In the genomic region with DNA sequence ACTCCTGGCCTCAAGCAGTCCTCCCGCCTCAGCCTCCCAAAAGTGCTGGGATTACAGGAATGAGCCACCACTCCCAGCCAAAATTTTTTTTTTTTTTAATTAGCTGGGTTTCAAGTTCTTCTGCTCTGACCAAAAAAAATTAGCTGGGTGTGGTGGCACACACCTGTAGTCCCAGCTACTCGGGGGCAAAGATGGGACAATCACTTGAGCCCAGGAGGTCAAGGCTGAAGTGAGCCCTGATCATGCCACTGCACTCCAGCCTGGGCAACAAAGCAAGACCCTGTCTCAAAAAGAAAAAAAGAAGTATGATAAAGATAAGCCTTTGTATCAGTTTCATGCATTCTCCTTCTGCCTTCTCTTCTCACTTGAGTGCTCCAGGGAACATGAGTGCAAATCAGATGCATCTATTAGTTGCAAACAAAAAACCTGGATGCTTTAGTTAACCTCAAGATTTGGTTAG, we compare ENCODE assay signal across 12 cellular contexts. TPM values are rescaled to one million over a fixed set of nuclear protein-coding genes. Genes with fewer than 3 reads are reported as not detected.
DNase-seq lines count a peak whose midpoint lies in the region; ATAC-seq and TF ChIP-seq lines count a peak whose summit lies in the region.
"Had no signal": no experiment of that assay in that cellular context is flagged by ENCODE, and none has a peak within 500 bp of the region (broad histone marks: within the 10 kb centered on the region; RNA-seq: fewer than 3 reads in every experiment).

No MANE protein-coding gene starts in this region.

- peak overlapping the region; percentile 62 for H3K27ac Mint-ChIP-seq in activated CD4-positive, alpha-beta memory T cell treated with anti-CD3 and anti-CD28 coated beads, Interleukin-2, amount 10 ng/mL, durations not matched to agents 7 days and 5 days
- no peak overlapping the region for H3K27ac Mint-ChIP-seq in activated CD4-positive, alpha-beta memory T cell treated with anti-CD3 and anti-CD28 coated beads for 36 hours
- H3K27ac Mint-ChIP-seq in stimulated activated memory B cell treated with anti-CD40 and anti-IgM and Interleukin-4, amounts not matched to agents 10 μg/mL and 1 μg/mL and 100 μg/mL, for 72 hours: peak overlapping the region; percentile 91

- WGBS in gastroesophageal sphincter (ENCODE audit: low coverage in 1 of 2), 2 donors: 100% methylated on average over 1 of the region's 2 CpGs

- H3K27ac ChIP-seq in RWPE2 (ENCODE audit: poor library complexity, severe bottlenecking): peak overlapping the region; percentile 86
- H3K27ac ChIP-seq in gastroesophageal sphincter: peak overlapping the region in 3 of 4 donors; percentile 85 to 89 (median 85)

- DNase-seq in activated CD4-positive, alpha-beta memory T cell treated with anti-CD3 and anti-CD28 coated beads, Interleukin-2, amount 10 ng/mL, durations not matched to agents 7 days and 5 days: no peak
- DNase-seq in activated CD4-positive, alpha-beta memory T cell treated with anti-CD3 and anti-CD28 coated beads for 36 hours: no peak
- DNase-seq in RWPE2 (ENCODE audit: low spot score) (no peak), left lobe of liver (ENCODE audit: low spot score) (no peak)
- no peak for DNase-seq in stimulated activated naive CD4-positive, alpha-beta T cell treated with Interleukin-2 at 50 U/mL for 16 hours (lab: John Stamatoyannopoulos, UW)
- DNase-seq: activated CD4-positive, alpha-beta T cell treated with anti-CD3 and anti-CD28 coated beads, Interleukin-2, amount 50 U/mL, for 1 hour; kidney glomerular epithelial cell; NCI-H446; SIG-M5 had no signal

- TF ChIP-seq CTCF in RWPE2 (IDR thresholded peaks at IDR 0.05; ENCODE audit: poor library complexity, severe bottlenecking): no peak
- no peak for TF ChIP-seq CTCF in gastroesophageal sphincter (IDR thresholded peaks at IDR 0.05)

- H3K4me3 ChIP-seq in RWPE2 (ENCODE audit: severe bottlenecking) (no peak overlapping the region), gastroesophageal sphincter (no peak overlapping the region)

- H3K27me3 Mint-ChIP-seq in activated CD4-positive, alpha-beta memory T cell treated with anti-CD3 and anti-CD28 coated beads, Interleukin-2, amount 10 ng/mL, durations not matched to agents 7 days and 5 days: no peaks in the 10 kb centered on the region
- H3K27me3 Mint-ChIP-seq in activated CD4-positive, alpha-beta memory T cell treated with anti-CD3 and anti-CD28 coated beads for 36 hours: no peaks in the 10 kb centered on the region
- H3K27me3 Mint-ChIP-seq in stimulated activated memory B cell treated with anti-CD40 and anti-IgM and Interleukin-4, amounts not matched to agents 10 μg/mL and 1 μg/mL and 100 μg/mL, for 72 hours: no peaks in the 10 kb centered on the region

- CTCF ChIA-PET in activated CD4-positive, alpha-beta memory T cell treated with anti-CD3 and anti-CD28 coated beads, Interleukin-2, amount 10 ng/mL, durations not matched to agents 7 days and 5 days (lab: Charles Lee): interaction anchor here (7.4 kb wide), 1 partner anchor 30 kb away, joined by 87 read pairs; a partner anchor contains a TSS
- CTCF ChIA-PET in activated CD4-positive, alpha-beta memory T cell treated with anti-CD3 and anti-CD28 coated beads for 36 hours (lab: Charles Lee): interaction anchor here (0.6 to 6.5 kb wide), 2 partner anchors 30 to 49 kb away, joined by 3 to 54 read pairs; a partner anchor contains a TSS

- no peaks in the 10 kb centered on the region for H3K9me3 Mint-ChIP-seq in activated CD4-positive, alpha-beta memory T cell treated with anti-CD3 and anti-CD28 coated beads, Interleukin-2, amount 10 ng/mL, durations not matched to agents 7 days and 5 days
- H3K9me3 Mint-ChIP-seq in activated CD4-positive, alpha-beta memory T cell treated with anti-CD3 and anti-CD28 coated beads for 36 hours: no peaks in the 10 kb centered on the region
- no peaks in the 10 kb centered on the region for H3K9me3 Mint-ChIP-seq in stimulated activated memory B cell treated with anti-CD40 and anti-IgM and Interleukin-4, amounts not matched to agents 10 μg/mL and 1 μg/mL and 100 μg/mL, for 72 hours

- TF ChIP-seq POLR2A in gastroesophageal sphincter (IDR thresholded peaks at IDR 0.05): no peak

- H3K4me1 ChIP-seq in RWPE2 (ENCODE audit: insufficient read depth, poor library complexity, severe bottlenecking) (peaks cover 23% of the 10 kb centered on the region), gastroesophageal sphincter (peaks cover 0 to 50% (median 20%) of the 10 kb centered on the region in 3 donors)

- peaks cover 7% of the 10 kb centered on the region for H3K36me3 Mint-ChIP-seq in activated CD4-positive, alpha-beta memory T cell treated with anti-CD3 and anti-CD28 coated beads, Interleukin-2, amount 10 ng/mL, durations not matched to agents 7 days and 5 days (ENCODE audit: low read depth)
- no peaks in the 10 kb centered on the region for H3K36me3 Mint-ChIP-seq in activated CD4-positive, alpha-beta memory T cell treated with anti-CD3 and anti-CD28 coated beads for 36 hours
- peaks cover 6% of the 10 kb centered on the region for H3K36me3 Mint-ChIP-seq in stimulated activated memory B cell treated with anti-CD40 and anti-IgM and Interleukin-4, amounts not matched to agents 10 μg/mL and 1 μg/mL and 100 μg/mL, for 72 hours

- no peaks in the 10 kb centered on the region for H3K9me3 ChIP-seq in RWPE2 (ENCODE audit: severe bottlenecking)
- no peaks in the 10 kb centered on the region for H3K9me3 ChIP-seq in gastroesophageal sphincter

- intact Hi-C loops in activated CD4-positive, alpha-beta memory T cell treated with anti-CD3 and anti-CD28 coated beads for 36 hours (cut with micrococcal nuclease): no loop called here

- peaks cover 15% of the 10 kb centered on the region for H3K36me3 ChIP-seq in RWPE2 (ENCODE audit: low read depth)
- no peaks in the 10 kb centered on the region for H3K36me3 ChIP-seq in gastroesophageal sphincter

- no peaks in the 10 kb centered on the region for H3K27me3 ChIP-seq in RWPE2 (ENCODE audit: insufficient read depth, poor library complexity, severe bottlenecking)
- no peaks in the 10 kb centered on the region for H3K27me3 ChIP-seq in gastroesophageal sphincter

- POLR2A ChIA-PET in activated CD4-positive, alpha-beta memory T cell treated with anti-CD3 and anti-CD28 coated beads, Interleukin-2, amount 10 ng/mL, durations not matched to agents 7 days and 5 days (lab: Charles Lee): interaction anchor here (0.6 to 7.3 kb wide), 5 partner anchors 9 to 594 kb away, joined by 3 to 84 read pairs (median 7); a partner anchor contains a TSS
- POLR2A ChIA-PET in activated CD4-positive, alpha-beta memory T cell treated with anti-CD3 and anti-CD28 coated beads for 36 hours (lab: Charles Lee): interaction anchor here (1.4 kb wide), 1 partner anchor 30 kb away, joined by 5 read pairs; a partner anchor contains a TSS

- no peak for ATAC-seq in RWPE2 (ENCODE audit: low read depth)
- ATAC-seq in gastroesophageal sphincter: no peak
- no peak for ATAC-seq in stimulated activated memory B cell treated with anti-CD40 and anti-IgM and Interleukin-4, amounts not matched to agents 10 μg/mL and 1 μg/mL and 100 μg/mL, for 72 hours
- ATAC-seq in HG03469 (IDR thresholded peaks at IDR 0.05; ENCODE audit: unreplicated experiment): no peak
- no peak for ATAC-seq in left lobe of liver

- TF ChIP-seq EP300 in gastroesophageal sphincter (IDR thresholded peaks at IDR 0.05): no peak

- peak overlapping the region; percentile 89 for H3K4me3 Mint-ChIP-seq in activated CD4-positive, alpha-beta memory T cell treated with anti-CD3 and anti-CD28 coated beads, Interleukin-2, amount 10 ng/mL, durations not matched to agents 7 days and 5 days
- H3K4me3 Mint-ChIP-seq in activated CD4-positive, alpha-beta memory T cell treated with anti-CD3 and anti-CD28 coated beads for 36 hours: no peak overlapping the region
- no peak overlapping the region for H3K4me3 Mint-ChIP-seq in stimulated activated memory B cell treated with anti-CD40 and anti-IgM and Interleukin-4, amounts not matched to agents 10 μg/mL and 1 μg/mL and 100 μg/mL, for 72 hours

- peaks cover 61% of the 10 kb centered on the region for H3K4me1 Mint-ChIP-seq in activated CD4-positive, alpha-beta memory T cell treated with anti-CD3 and anti-CD28 coated beads, Interleukin-2, amount 10 ng/mL, durations not matched to agents 7 days and 5 days
- H3K4me1 Mint-ChIP-seq in activated CD4-positive, alpha-beta memory T cell treated with anti-CD3 and anti-CD28 coated beads for 36 hours (ENCODE audit: low read depth): peaks cover 17% of the 10 kb centered on the region
- peaks cover 19% of the 10 kb centered on the region for H3K4me1 Mint-ChIP-seq in stimulated activated memory B cell treated with anti-CD40 and anti-IgM and Interleukin-4, amounts not matched to agents 10 μg/mL and 1 μg/mL and 100 μg/mL, for 72 hours

RNA-seq across cellular contexts. Expression of a gene that starts 1.9 kb away (rescaled TPM):
- 10 to 100 TPM; 31.2 to 35.6 TPM for total RNA-seq in activated CD4-positive, alpha-beta memory T cell treated with anti-CD3 and anti-CD28 coated beads, Interleukin-2, amount 10 ng/mL, durations not matched to agents 7 days and 5 days
- total RNA-seq in activated CD4-positive, alpha-beta memory T cell treated with anti-CD3 and anti-CD28 coated beads for 36 hours: 10 to 100 TPM; 14.9 to 18.2 TPM
- 100 to 1,000 TPM in 1 of 4 donors, 10 to 100 TPM in 3; 51.3 to 120 (median 79.9) TPM for total RNA-seq in gastroesophageal sphincter
- 4.9 TPM for total RNA-seq in left lobe of liver

RNA-seq across cellular contexts. Expression of a gene that starts 30.3 kb away (rescaled TPM):
- total RNA-seq in activated CD4-positive, alpha-beta memory T cell treated with anti-CD3 and anti-CD28 coated beads, Interleukin-2, amount 10 ng/mL, durations not matched to agents 7 days and 5 days: 10 to 100 TPM; 60.6 to 62.5 TPM
- 10 to 100 TPM; 92.4 to 95.2 TPM for total RNA-seq in activated CD4-positive, alpha-beta memory T cell treated with anti-CD3 and anti-CD28 coated beads for 36 hours
- total RNA-seq in gastroesophageal sphincter: 10 to 100 TPM; 23.4 to 31.4 (median 27.1) TPM
- 13.8 TPM for total RNA-seq in left lobe of liver

RNA-seq across cellular contexts. Expression of a gene that starts 37.7 kb away (rescaled TPM):
- total RNA-seq in activated CD4-positive, alpha-beta memory T cell treated with anti-CD3 and anti-CD28 coated beads, Interleukin-2, amount 10 ng/mL, durations not matched to agents 7 days and 5 days: 10 to 100 TPM; 59.4 to 61.6 TPM
- 10 to 100 TPM; 35.8 to 39.5 TPM for total RNA-seq in activated CD4-positive, alpha-beta memory T cell treated with anti-CD3 and anti-CD28 coated beads for 36 hours
- 10 to 100 TPM; 23.4 to 31.9 (median 28.8) TPM for total RNA-seq in gastroesophageal sphincter
- total RNA-seq in left lobe of liver: 24.5 TPM
